Comparison of ENCODE assay signal across 17 cellular contexts in genomic region chr16:12440233-12440530, GRCh38.
DNase-seq lines count a peak whose midpoint lies in the region; ATAC-seq, FAIRE-seq and TF ChIP-seq lines count a peak whose summit lies in the region.
"Had no signal": no experiment of that assay in that cellular context is flagged by ENCODE, and none has a peak within 500 bp of the region (broad histone marks: within the 10 kb centered on the region; RNA-seq: fewer than 3 reads in every experiment).

No MANE protein-coding gene starts in this region.

- no peak overlapping the region for H3K4me2 ChIP-seq in HepG2 (ENCODE audit: low read depth, low read length)

- H3K36me3 ChIP-seq in HepG2 (replicated peaks in 1 of 2; ENCODE audit: control insufficient read depth in 1 of 2, insufficient read depth in 2 of 2, low read length in 2 of 2), result no peaks in the 10 kb centered on the region
- no peaks in the 10 kb centered on the region for H3K36me3 ChIP-seq in right lobe of liver
- H3K36me3 ChIP-seq: BE2C had no signal

- no peak overlapping the region for H2AFZ ChIP-seq in HepG2 (ENCODE audit: low read length)

- no peaks in the 10 kb centered on the region for H3K27me3 ChIP-seq in HepG2 (ENCODE audit: control insufficient read depth in 1 of 2, insufficient read depth in 2 of 2, low read length in 2 of 2)
- no peaks in the 10 kb centered on the region for H3K27me3 ChIP-seq in right lobe of liver
- H3K27me3 ChIP-seq: BE2C had no signal

- FAIRE-seq in HepG2 (lab: Jason Lieb, UNC), result no peak

- no TSS peak for BruUV-seq in HepG2 (replicated peaks; lab: Mats Ljungman, UMichigan)

- peaks cover 8% of the 10 kb centered on the region; the same call in 1 of the 2 replicates for H3K4me1 ChIP-seq in HepG2 (ENCODE audit: insufficient read depth, low read length)
- no peaks in the 10 kb centered on the region for H3K4me1 ChIP-seq in right lobe of liver
- H3K4me1 ChIP-seq: BE2C had no signal

- no peak for TF ChIP-seq EP300 in HepG2 (IDR thresholded peaks at IDR 0.05; ENCODE audit: low read depth in 2 of 2, low read length in 2 of 2)
- no peak for TF ChIP-seq EP300 in HepG2 (CRISPR knock-in tag; IDR thresholded peaks at IDR 0.05; ENCODE audit: borderline replicate concordance)

- TF ChIP-seq CTCF in HepG2 (CRISPR knock-in tag; IDR thresholded peaks at IDR 0.05) (no peak), right lobe of liver (IDR thresholded peaks at IDR 0.05) (no peak), fibroblast of pulmonary artery (IDR thresholded peaks at IDR 0.05; ENCODE audit: low read length, missing control alignments) (no peak)

- no peaks in the 10 kb centered on the region for H4K20me1 ChIP-seq in HepG2 (ENCODE audit: insufficient read depth, low read length)

- in situ Hi-C loops in HepG2 (cut with HindIII; ENCODE audit: extremely low pct_ligation_motif_present, low pct_unique_long_range_greater_than_20kb), result no loop called here

- CTCF ChIA-PET in HepG2 (lab: Yijun Ruan, JAX; ENCODE audit: low intra/inter-chr PET ratio, low total read pairs), result no interaction called here

- H3K27ac ChIP-seq in HepG2 (ENCODE audit: extremely low read length, insufficient read depth, low read length), result no peak overlapping the region
- no peak overlapping the region for H3K27ac ChIP-seq in right lobe of liver

- no peak for TF ChIP-seq RAD21 in HepG2 (CRISPR knock-in tag; IDR thresholded peaks at IDR 0.05)

- POLR2A ChIA-PET in HepG2 (lab: Yijun Ruan, JAX), result no interaction called here

- WGBS in HepG2 (ENCODE audit: low lambda C conversion rate), result 54% methylated on average over 4 of the region's 4 CpGs
- 75% methylated on average over 2 of the region's 4 CpGs for WGBS in right lobe of liver (ENCODE audit: insufficient coverage, low coverage, low lambda C conversion rate, missing lambda C conversion rate)

- H3K4me3 ChIP-seq in HepG2 (replicated peaks in 1 of 3; ENCODE audit: insufficient read depth in 1 of 3, low read depth in 2 of 3, low read length in 3 of 3) (no peak overlapping the region), right lobe of liver (no peak overlapping the region), fibroblast of pulmonary artery (replicated peaks; ENCODE audit: low read depth, low read length) (no peak overlapping the region)

- no peaks in the 10 kb centered on the region for H3K79me2 ChIP-seq in HepG2 (ENCODE audit: insufficient read depth, low read length)

- DNase-seq in HepG2 (ENCODE audit: low spot score) (no peak), right lobe of liver (no peak), amniotic epithelial cell (ENCODE audit: low read depth) (peak; percentile 11), fibroblast of pulmonary artery (ENCODE audit: low read depth) (peak; percentile 34), germinal center (ENCODE audit: low spot score) (no peak), NK-92 (lab: John Stamatoyannopoulos, UW; ENCODE audit: unreplicated experiment) (no peak), hypothalamus (lab: John Stamatoyannopoulos, UW) (no peak)
- DNase-seq: BE2C; Calu3; CD4-positive, alpha-beta T cell; DMS53; KG1; NCI-H1436 treated with DMSO at 0.1 percent for 48 hours; NCI-H510A; NCI-H82 had no signal

- no peak for TF ChIP-seq POLR2A in HepG2 (IDR thresholded peaks at IDR 0.05; ENCODE audit: insufficient read depth in 1 of 2, low read depth in 2 of 2, low read length in 2 of 2)
- TF ChIP-seq POLR2A in right lobe of liver (IDR thresholded peaks at IDR 0.05), result no peak

- ATAC-seq in HepG2 (no peak), right lobe of liver (no peak), GM18520 (IDR thresholded peaks at IDR 0.05; ENCODE audit: unreplicated experiment) (no peak)
- ATAC-seq: HCT116 had no signal

- intact Hi-C loops in HepG2 (cut with micrococcal nuclease; ENCODE audit: unreplicated experiment) (no loop called here), right lobe of liver (cut with DNase I) (no loop called here)

- H3K9ac ChIP-seq in HepG2 (ENCODE audit: insufficient read depth, low read depth, low read length), result no peak overlapping the region

- H3K9me3 ChIP-seq in HepG2 (ENCODE audit: low read length) (no peaks in the 10 kb centered on the region), right lobe of liver (no peaks in the 10 kb centered on the region)
- H3K9me3 ChIP-seq: BE2C had no signal

TF ChIP-seq in HepG2, 621 proteins besides CTCF, POLR2A, EP300 and RAD21:
- no peak for TF ChIP-seq ELF4 (CRISPR knock-in tag; IDR thresholded peaks at IDR 0.05; ENCODE audit: borderline replicate concordance)
- TF ChIP-seq ZBTB20 (CRISPR knock-in tag; IDR thresholded peaks at IDR 0.05; ENCODE audit: borderline replicate concordance, low read depth), result no peak
- no peak for TF ChIP-seq MIXL1 (CRISPR knock-in tag; IDR thresholded peaks at IDR 0.05)
- TF ChIP-seq ZBTB33 (CRISPR knock-in tag; IDR thresholded peaks at IDR 0.05), result no peak
- TF ChIP-seq CEBPB (IDR thresholded peaks at IDR 0.05; ENCODE audit: borderline replicate concordance, low read depth, low read length), result peak; percentile 96
- no peak for TF ChIP-seq GLMP (CRISPR knock-in tag; IDR thresholded peaks at IDR 0.05; ENCODE audit: borderline replicate concordance)
- TF ChIP-seq ERF (CRISPR knock-in tag; IDR thresholded peaks at IDR 0.05), result no peak
- TF ChIP-seq BCL6 (CRISPR knock-in tag; IDR thresholded peaks at IDR 0.05), result no peak
- peak; percentile 75 for TF ChIP-seq CEBPG (CRISPR knock-in tag; IDR thresholded peaks at IDR 0.05)

Comparison
In these comparisons a context has a peak if more than half of its experiments do, and no peak if none do; other contexts are left out.
1. DNase-seq: peak in amniotic epithelial cell (single experiment) and fibroblast of pulmonary artery (single experiment); none in HepG2 (single experiment), right lobe of liver (0 of 3), germinal center (single experiment), NK-92 (single experiment) and hypothalamus (0 of 51).